1 cellular context compared by ENCODE assay signal in the genomic region with DNA sequence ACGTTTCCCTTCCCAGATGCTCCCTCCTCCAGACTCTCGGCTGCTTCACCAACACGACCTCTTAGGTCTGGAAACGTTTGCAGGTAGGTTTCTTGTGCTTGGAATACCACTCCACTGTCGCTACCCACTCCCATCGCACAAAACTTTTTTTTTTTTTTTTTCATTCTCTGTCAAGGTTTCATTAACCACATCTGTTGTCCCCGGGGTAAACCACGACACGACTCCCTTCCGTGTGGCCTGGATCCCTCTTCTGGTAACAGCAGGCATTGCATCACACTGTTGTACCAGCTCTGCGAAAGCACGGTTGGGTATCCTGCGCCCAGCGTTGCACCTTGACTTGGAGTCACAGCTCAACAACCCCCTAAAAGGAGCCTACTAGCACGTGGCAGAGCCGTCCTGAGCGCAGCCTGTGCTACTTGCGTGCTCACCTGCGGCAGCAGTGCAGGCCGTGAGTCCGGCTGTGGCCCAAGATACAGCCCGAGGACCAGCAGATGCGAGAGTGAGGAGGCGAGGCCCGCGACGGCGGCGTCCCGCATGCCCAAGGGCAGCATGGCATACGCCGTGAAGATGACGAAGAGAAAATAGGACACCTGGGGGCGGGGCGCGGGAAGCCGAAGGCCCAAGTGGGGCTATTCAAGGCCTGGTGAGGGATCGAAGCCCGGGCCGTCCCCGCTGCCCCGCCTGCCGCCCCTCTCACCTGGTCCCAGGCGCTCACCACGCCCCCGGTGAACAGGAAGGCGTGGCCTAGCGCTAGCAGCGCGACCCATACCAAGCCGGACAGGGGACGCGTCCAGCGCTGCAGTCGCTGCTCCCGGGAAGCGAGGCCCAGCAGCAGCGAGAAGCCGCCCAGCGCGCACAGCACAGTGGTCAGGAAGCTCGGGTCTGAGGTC.
TF ChIP-seq lines count a peak whose summit lies in the region.

No MANE protein-coding gene starts in this region.

TF ChIP-seq in IMR-90, 13 proteins besides CTCF, POLR2A, EP300 and RAD21:
- TF ChIP-seq, protein P1, sequence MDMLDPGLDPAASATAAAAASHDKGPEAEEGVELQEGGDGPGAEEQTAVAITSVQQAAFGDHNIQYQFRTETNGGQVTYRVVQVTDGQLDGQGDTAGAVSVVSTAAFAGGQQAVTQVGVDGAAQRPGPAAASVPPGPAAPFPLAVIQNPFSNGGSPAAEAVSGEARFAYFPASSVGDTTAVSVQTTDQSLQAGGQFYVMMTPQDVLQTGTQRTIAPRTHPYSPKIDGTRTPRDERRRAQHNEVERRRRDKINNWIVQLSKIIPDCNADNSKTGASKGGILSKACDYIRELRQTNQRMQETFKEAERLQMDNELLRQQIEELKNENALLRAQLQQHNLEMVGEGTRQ (IDR thresholded peaks at IDR 0.05; ENCODE audit: low read depth, low read length) = no peak
- TF ChIP-seq SMC3 (IDR thresholded peaks at IDR 0.05; ENCODE audit: low read depth, low read length) (peak; percentile 53), MAFK (IDR thresholded peaks at IDR 0.05; ENCODE audit: low read depth, low read length) (no peak), CEBPB (IDR thresholded peaks at IDR 0.05; ENCODE audit: low read depth, low read length) (peak; percentile 93)
TF ChIP-seq in IMR-90: peak in this region for 2.
